9 cellular contexts compared by ENCODE assay signal in genomic region chr18:57210101-57210661, GRCh38.
DNase-seq lines count a peak whose midpoint lies in the region; ATAC-seq and TF ChIP-seq lines count a peak whose summit lies in the region.
"Had no signal": no experiment of that assay in that cellular context is flagged by ENCODE, and none has a peak within 500 bp of the region (broad histone marks: within the 10 kb centered on the region; RNA-seq: fewer than 3 reads in every experiment).

No MANE protein-coding gene starts in this region.

- DNase-seq in COR-L47 (lab: John Stamatoyannopoulos, UW) (peak; percentile 92), PC-9 (peak; percentile 73 to 94), dorsolateral prefrontal cortex (peak in 8 of 10 donors; percentile 38 to 80 (median 66)), lung (ENCODE audit: low spot score) (no peak)
- DNase-seq in activated CD4-positive, CD25-positive, alpha-beta regulatory T cell (lab: John Stamatoyannopoulos, UW), result no peak

- no peaks in the 10 kb centered on the region for H4K20me1 ChIP-seq in PC-9 (ENCODE audit: insufficient read depth)

- H3K36me3 ChIP-seq in PC-9 (ENCODE audit: low read depth) (no peaks in the 10 kb centered on the region), lung (ENCODE audit: control insufficient read depth in 2 of 2, insufficient read depth in 2 of 2, low read length in 2 of 2) (no peaks in the 10 kb centered on the region)
- H3K36me3 ChIP-seq: ovary had no signal

- WGBS in lung, 2 donors, result 10 to 27% methylated on average over 11 of the region's 11 CpGs

- no peaks in the 10 kb centered on the region for H3K79me2 ChIP-seq in PC-9 (ENCODE audit: low read depth)

- no peak overlapping the region for H2AFZ ChIP-seq in PC-9

- H3K27ac ChIP-seq in PC-9 (peak overlapping the region; percentile 95), dorsolateral prefrontal cortex (peak overlapping the region in 18 of 59 donors; percentile 1 to 71 (median 41)), lung (ENCODE audit: low read depth in 1 of 2, low read length in 1 of 2) (no peak overlapping the region)
- H3K27ac ChIP-seq: ovary had no signal

- H3K9me3 ChIP-seq in PC-9 (ENCODE audit: insufficient read depth, low read depth), result peaks cover 2% of the 10 kb centered on the region; the same call in 1 of the 2 replicates
- no peaks in the 10 kb centered on the region for H3K9me3 ChIP-seq in lung (ENCODE audit: control insufficient read depth in 2 of 2, insufficient read depth in 1 of 2, low read length in 1 of 2)
- H3K9me3 ChIP-seq: ovary had no signal

- CTCF ChIA-PET in PC-9 (lab: Charles Lee), result no interaction called here

- H3K4me1 ChIP-seq in PC-9 (replicated peaks; ENCODE audit: insufficient read depth), result peaks cover 58% of the 10 kb centered on the region
- peaks cover 0 to 2% of the 10 kb centered on the region in 2 donors for H3K4me1 ChIP-seq in lung (ENCODE audit: control insufficient read depth in 2 of 2, insufficient read depth in 2 of 2, low read length in 2 of 2)

- intact Hi-C loops in PC-9 (cut with micrococcal nuclease; ENCODE audit: unreplicated experiment) (loop anchor here (1.0 to 10.0 kb wide), 2 partner anchors 122 to 225 kb away; partner anchors contain the start of gene ONECUT2), dorsolateral prefrontal cortex (cut with DNase I) (loop anchor here in 1 of 2 donors (5.0 to 10.0 kb wide), 2 partner anchors 135 to 318 kb away; no protein-coding TSS in a partner anchor)

- POLR2A ChIA-PET in PC-9 (lab: Charles Lee; ENCODE audit: unreplicated experiment), result no interaction called here

- BruUV-seq in PC-9 (replicated peaks; lab: Mats Ljungman, UMichigan), result no TSS peak

- peak; percentile 54 for ATAC-seq in HG02884 (IDR thresholded peaks at IDR 0.05; ENCODE audit: unreplicated experiment)
- peak; percentile 34 for ATAC-seq in lung (ENCODE audit: insufficient read depth, low FRiP score)
- no peak for ATAC-seq in HG03432 (IDR thresholded peaks at IDR 0.05; ENCODE audit: unreplicated experiment)
- ATAC-seq in HG02870 (IDR thresholded peaks at IDR 0.05; ENCODE audit: unreplicated experiment), result no peak

- H3K27me3 ChIP-seq in PC-9 (ENCODE audit: insufficient read depth, low read depth) (no peaks in the 10 kb centered on the region), dorsolateral prefrontal cortex (peaks cover 0 to 26% (median 0%) of the 10 kb centered on the region in 45 donors), lung (ENCODE audit: control insufficient read depth, insufficient read depth) (no peaks in the 10 kb centered on the region)
- H3K27me3 ChIP-seq: ovary had no signal

- no peaks in the 10 kb centered on the region for H3K9me2 ChIP-seq in PC-9 (ENCODE audit: insufficient read depth)

- H3K4me2 ChIP-seq in PC-9, result peak overlapping the region; percentile 61

- peaks cover 28% of the 10 kb centered on the region for H3F3A ChIP-seq in PC-9 (ENCODE audit: insufficient read depth, low read depth)

- H3K4me3 ChIP-seq in PC-9 (peak overlapping the region; percentile 21; the same call in 1 of the 2 replicates), dorsolateral prefrontal cortex (peak overlapping the region in 35 of 59 donors; percentile 3 to 54 (median 28)), lung (no peak overlapping the region)
- H3K4me3 ChIP-seq: ovary had no signal

- TF ChIP-seq CTCF in PC-9 (conservative IDR thresholded peaks at IDR 0.05) (no peak), dorsolateral prefrontal cortex (IDR thresholded peaks at IDR 0.05 in 54 of 56, conservative IDR thresholded peaks at IDR 0.05 in 2 of 56; ENCODE audit: low read depth in 1 of 56, partially characterized antibody in 56 of 56) (no peak), lung (IDR thresholded peaks at IDR 0.05; ENCODE audit: control extremely low read depth, extremely low read depth) (no peak)

Comparison
In these comparisons a context has a peak if more than half of its experiments do, and no peak if none do; other contexts are left out.
1. DNase-seq: peak in COR-L47 (single experiment), PC-9 (2 of 2) and dorsolateral prefrontal cortex (8 of 10); none in lung (single experiment) and activated CD4-positive, CD25-positive, alpha-beta regulatory T cell (0 of 4).
2. ATAC-seq: peak in HG02884 (single experiment) and lung (single experiment); none in HG03432 (single experiment) and HG02870 (single experiment).